ENCODE assay signal across 8 cellular contexts in genomic region chr1:155322953-155323728, GRCh38. TPM values are rescaled to one million over a fixed set of nuclear protein-coding genes. Genes with fewer than 3 reads are reported as not detected.
DNase-seq lines count a peak whose midpoint lies in the region; ATAC-seq and TF ChIP-seq lines count a peak whose summit lies in the region.

No MANE protein-coding gene starts in this region.

- ATAC-seq in GM18505 (IDR thresholded peaks at IDR 0.05; ENCODE audit: unreplicated experiment), result peak; percentile 43
- peak; percentile 43 for ATAC-seq in HG03175 (IDR thresholded peaks at IDR 0.05; ENCODE audit: unreplicated experiment)

- peaks cover 3% of the 10 kb centered on the region for H3K36me3 ChIP-seq in kidney epithelial cell (ENCODE audit: control insufficient read depth, insufficient read depth, low read length)

- TF ChIP-seq CTCF in 22Rv1 (IDR thresholded peaks at IDR 0.05) (peak; percentile 99), kidney epithelial cell (IDR thresholded peaks at IDR 0.05; ENCODE audit: insufficient read depth, low read length, poor library complexity, severe bottlenecking) (peak; percentile 80)

- peak overlapping the region; percentile 99 for H3K27ac ChIP-seq in 22Rv1

- peak; percentile 10 for TF ChIP-seq POLR2A in GM18505 (IDR thresholded peaks at IDR 0.05; ENCODE audit: borderline replicate concordance, extremely low read depth, insufficient read depth, insufficient read length)

- DNase-seq in NCI-H446 (lab: John Stamatoyannopoulos, UW), result peak; percentile 83 to 89
- peak; percentile 85 to 88 for DNase-seq in activated CD4-positive, alpha-beta T cell treated with anti-CD3 and anti-CD28 coated beads for 24 hours (ENCODE audit: low read depth in 2 of 2)
- DNase-seq in cerebellum (ENCODE audit: low spot score), result peak; percentile 84
- peak; percentile 81 for DNase-seq in kidney epithelial cell (ENCODE audit: low read depth)
- DNase-seq in stimulated activated CD4-positive, alpha-beta T cell treated with anti-CD3 and anti-CD28 coated beads, Interleukin-12 subunit alpha, Interleukin-12 subunit beta, amount 100 ng/mL, for 48 hours (ENCODE audit: low read depth in 2 of 3, low spot score in 1 of 3), result peak; percentile 67 to 87 (median 86)

- peak overlapping the region; percentile 90 for H3K4me3 ChIP-seq in kidney epithelial cell (ENCODE audit: low read depth, low read length)

- no peaks in the 10 kb centered on the region for H3K27me3 ChIP-seq in kidney epithelial cell (ENCODE audit: control insufficient read depth, insufficient read depth, low read length)

RNA-seq across cellular contexts. Expression of gene RUSC1, which starts 2.4 kb away (rescaled TPM):
- total RNA-seq in cerebellum, result 32.0 TPM
- 38.1 and 38.3 TPM in 2 replicates for total RNA-seq in kidney epithelial cell

RNA-seq across cellular contexts. Expression of gene FDPS, which starts 14.5 kb away (rescaled TPM):
- total RNA-seq in cerebellum (65.8 TPM), kidney epithelial cell (248 and 271 TPM in 2 replicates)

RNA-seq across cellular contexts. Expression of gene PKLR, which starts 21.9 kb away (rescaled TPM):
- total RNA-seq in cerebellum (not detected), kidney epithelial cell (not detected in 2 replicates)

RNA-seq across cellular contexts. Expression of gene HCN3, which starts 45.9 kb away (rescaled TPM):
- total RNA-seq in cerebellum, result 12.9 TPM
- 2.8 and 3.8 TPM in 2 replicates for total RNA-seq in kidney epithelial cell

RNA-seq across cellular contexts. Expression of gene CLK2, which starts 49.8 kb away (rescaled TPM):
- total RNA-seq in cerebellum (33.5 TPM), kidney epithelial cell (21.7 and 24.2 TPM in 2 replicates)

Comparison
In these comparisons a context has a peak if more than half of its experiments do, and no peak if none do; other contexts are left out.
1. Peak in every context shown above with its lines: DNase-seq, ATAC-seq, H3K4me3 ChIP-seq and H3K27ac ChIP-seq.